Comparison of ENCODE assay signal across 9 cellular contexts in the genomic region with DNA sequence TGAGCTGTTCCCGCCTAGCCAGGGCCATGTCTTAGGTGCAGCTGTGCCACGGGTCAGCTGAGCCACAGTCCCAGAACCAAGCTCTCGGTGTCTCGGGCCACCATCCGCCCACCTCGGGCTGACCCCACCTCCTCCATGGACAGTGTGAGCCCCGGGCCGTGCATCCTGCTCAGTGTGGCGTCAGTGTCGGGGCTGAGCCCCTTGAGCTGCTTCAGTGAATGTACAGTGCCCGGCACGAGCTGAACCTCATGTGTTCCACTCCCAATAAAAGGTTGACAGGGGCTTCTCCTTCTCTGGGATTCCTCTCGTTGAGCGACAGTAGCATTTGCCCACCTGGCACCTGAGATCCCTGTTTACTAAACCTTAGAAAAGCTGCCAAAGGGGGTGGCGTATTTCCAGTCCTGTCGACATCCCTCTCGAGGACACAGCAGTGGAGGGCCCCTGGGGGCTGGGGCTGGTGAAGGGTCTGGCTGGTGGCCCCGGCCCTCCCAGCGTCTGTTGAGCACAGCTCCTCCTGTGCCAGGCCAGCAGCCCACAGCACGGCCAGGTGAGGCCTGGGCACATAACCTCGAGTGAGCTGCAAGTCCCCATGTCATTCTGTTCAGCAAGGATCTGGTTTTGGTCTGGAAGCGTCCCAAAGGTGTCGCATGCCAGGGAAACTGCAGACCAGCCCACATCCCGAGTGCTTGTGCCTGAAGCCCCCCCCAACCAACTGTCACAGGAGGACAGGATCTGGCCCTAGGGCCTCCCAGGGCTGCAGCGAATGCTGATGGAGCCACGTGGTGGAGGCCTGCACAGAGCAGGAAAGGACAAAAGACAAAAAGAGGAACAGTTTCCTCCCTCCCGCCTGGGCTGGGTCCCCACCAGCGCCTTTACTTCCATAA. TPM values are rescaled to one million over a fixed set of nuclear protein-coding genes. Genes with fewer than 3 reads are reported as not detected.
DNase-seq lines count a peak whose midpoint lies in the region; ATAC-seq, FAIRE-seq and TF ChIP-seq lines count a peak whose summit lies in the region.
"Had no signal": no experiment of that assay in that cellular context is flagged by ENCODE, and none has a peak within 500 bp of the region (broad histone marks: within the 10 kb centered on the region; RNA-seq: fewer than 3 reads in every experiment).

No MANE protein-coding gene starts in this region.

- H4K20me1 ChIP-seq in BLaER1: no peaks in the 10 kb centered on the region
- H4K20me1 ChIP-seq in PC-9 (ENCODE audit: insufficient read depth): no peaks in the 10 kb centered on the region
- no peaks in the 10 kb centered on the region for H4K20me1 ChIP-seq in osteoblast (ENCODE audit: insufficient read depth, low read length)

- H3K9ac ChIP-seq in BLaER1: no peak overlapping the region

- peaks cover 16% of the 10 kb centered on the region for H3K79me2 ChIP-seq in PC-9 (ENCODE audit: low read depth)
- H3K79me2 ChIP-seq in osteoblast (ENCODE audit: insufficient read depth, low read length): no peaks in the 10 kb centered on the region

- DNase-seq in PC-9 (no peak), esophagus squamous epithelium (lab: John Stamatoyannopoulos, UW) (no peak), osteoblast (ENCODE audit: insufficient read length, low spot score, missing footprints) (peak; percentile 51), ovary (no peak), left colon (no peak), HTR-8/SVneo (ENCODE audit: insufficient read length, low spot score) (no peak)
- no peak for DNase-seq in activated naive CD8-positive, alpha-beta T cell treated with anti-CD3 and anti-CD28 coated beads, Interleukin-2, amount 50 U/mL, for 24 hours

- peaks cover 24% of the 10 kb centered on the region for H3K4me1 Mint-ChIP-seq in activated naive CD8-positive, alpha-beta T cell treated with anti-CD3 and anti-CD28 coated beads, Interleukin-2, amount 50 U/mL, for 24 hours

- WGBS in esophagus squamous epithelium, 2 donors: 47 to 67% methylated on average over 6 to 8 of the region's 28 CpGs
- WGBS in ovary, 3 donors: 76 to 78% (median 76%) methylated on average over 27 to 28 of the region's 28 CpGs

- no peak for ATAC-seq in activated naive CD8-positive, alpha-beta T cell treated with anti-CD3 and anti-CD28 coated beads, Interleukin-2, amount 50 U/mL, for 24 hours
- no peak for ATAC-seq in left colon

- TF ChIP-seq CTCF in PC-9 (conservative IDR thresholded peaks at IDR 0.05): no peak
- no peak for TF ChIP-seq CTCF in esophagus squamous epithelium (IDR thresholded peaks at IDR 0.05)
- TF ChIP-seq CTCF in osteoblast (IDR thresholded peaks at IDR 0.05; ENCODE audit: extremely low read depth, low read depth, low read length): no peak
- no peak for TF ChIP-seq CTCF in ovary (IDR thresholded peaks at IDR 0.05)

- H3K4me1 ChIP-seq in BLaER1 (peaks cover 96% of the 10 kb centered on the region), PC-9 (replicated peaks; ENCODE audit: insufficient read depth) (peaks cover 46% of the 10 kb centered on the region), esophagus squamous epithelium (peaks cover 5 to 49% (median 26%) of the 10 kb centered on the region in 3 donors), osteoblast (ENCODE audit: insufficient read depth, low read length) (peaks cover 26% of the 10 kb centered on the region), ovary (ENCODE audit: insufficient read depth) (no peaks in the 10 kb centered on the region)

- no peak overlapping the region for H3K4me3 ChIP-seq in BLaER1
- no peak overlapping the region for H3K4me3 ChIP-seq in PC-9
- H3K4me3 ChIP-seq in esophagus squamous epithelium: no peak overlapping the region
- no peak overlapping the region for H3K4me3 ChIP-seq in osteoblast (ENCODE audit: insufficient read depth, low read length)
- no peak overlapping the region for H3K4me3 ChIP-seq in ovary

- H3K27ac ChIP-seq in BLaER1 (peak overlapping the region; percentile 47; the same call in 1 of the 2 replicates), PC-9 (peak overlapping the region; percentile 60), esophagus squamous epithelium (peak overlapping the region; percentile 43 to 85 (median 76)), osteoblast (ENCODE audit: low read depth, low read length) (peak overlapping the region; percentile 34), ovary (no peak overlapping the region)

- intact Hi-C loops in PC-9 (cut with micrococcal nuclease; ENCODE audit: unreplicated experiment): no loop called here
- intact Hi-C loops in esophagus squamous epithelium (cut with DNase I): no loop called here
- intact Hi-C loops in ovary (cut with DNase I): no loop called here
- intact Hi-C loops in left colon (cut with DNase I, micrococcal nuclease): no loop called here

- H3F3A ChIP-seq in PC-9 (ENCODE audit: insufficient read depth, low read depth): peaks cover 38% of the 10 kb centered on the region

- H2AFZ ChIP-seq in PC-9 (no peak overlapping the region), osteoblast (ENCODE audit: low read length) (no peak overlapping the region)

- no peaks in the 10 kb centered on the region for H3K27me3 Mint-ChIP-seq in activated naive CD8-positive, alpha-beta T cell treated with anti-CD3 and anti-CD28 coated beads, Interleukin-2, amount 50 U/mL, for 24 hours

- H3K9me2 ChIP-seq in PC-9 (ENCODE audit: insufficient read depth): no peaks in the 10 kb centered on the region

- H3K4me3 Mint-ChIP-seq in activated naive CD8-positive, alpha-beta T cell treated with anti-CD3 and anti-CD28 coated beads, Interleukin-2, amount 50 U/mL, for 24 hours: no peak overlapping the region

- H3K36me3 ChIP-seq in BLaER1 (peaks cover 17% of the 10 kb centered on the region; the same call in 1 of the 2 replicates), PC-9 (ENCODE audit: low read depth) (no peaks in the 10 kb centered on the region), esophagus squamous epithelium (peaks cover 0 to 30% (median 4%) of the 10 kb centered on the region in 3 donors), osteoblast (ENCODE audit: insufficient read depth, low read length) (peaks cover 14% of the 10 kb centered on the region), ovary (no peaks in the 10 kb centered on the region)

- no TSS peak for BruUV-seq in PC-9 (replicated peaks; lab: Mats Ljungman, UMichigan)

- H3K36me3 Mint-ChIP-seq in activated naive CD8-positive, alpha-beta T cell treated with anti-CD3 and anti-CD28 coated beads, Interleukin-2, amount 50 U/mL, for 24 hours (ENCODE audit: low read depth): peaks cover 3% of the 10 kb centered on the region

- H3K9me3 ChIP-seq in BLaER1 (no peaks in the 10 kb centered on the region), PC-9 (ENCODE audit: insufficient read depth, low read depth) (no peaks in the 10 kb centered on the region), esophagus squamous epithelium (no peaks in the 10 kb centered on the region), osteoblast (ENCODE audit: low read depth, low read length) (no peaks in the 10 kb centered on the region), ovary (no peaks in the 10 kb centered on the region)

- H3K27ac Mint-ChIP-seq in activated naive CD8-positive, alpha-beta T cell treated with anti-CD3 and anti-CD28 coated beads, Interleukin-2, amount 50 U/mL, for 24 hours: no peak overlapping the region

- CTCF ChIA-PET in PC-9 (lab: Charles Lee): interaction anchor here (0.6 kb wide), 1 partner anchor 72 kb away, joined by 4 read pairs; no protein-coding TSS in a partner anchor

- POLR2A ChIA-PET in PC-9 (lab: Charles Lee; ENCODE audit: unreplicated experiment): interaction anchor here (0.6 to 0.7 kb wide), 2 partner anchors 24 to 171 kb away, joined by 3 read pairs; no protein-coding TSS in a partner anchor

- no peaks in the 10 kb centered on the region for H3K27me3 ChIP-seq in BLaER1
- H3K27me3 ChIP-seq in PC-9 (ENCODE audit: insufficient read depth, low read depth): no peaks in the 10 kb centered on the region
- no peaks in the 10 kb centered on the region for H3K27me3 ChIP-seq in esophagus squamous epithelium
- H3K27me3 ChIP-seq in osteoblast (ENCODE audit: insufficient read depth, low read length): no peaks in the 10 kb centered on the region
- no peaks in the 10 kb centered on the region for H3K27me3 ChIP-seq in ovary

- FAIRE-seq in HTR-8/SVneo (lab: Jason Lieb, UNC): no peak
- FAIRE-seq: GM12892 had no signal

- no peak for TF ChIP-seq EP300 in ovary (IDR thresholded peaks at IDR 0.05)

- no peaks in the 10 kb centered on the region for H3K9me3 Mint-ChIP-seq in activated naive CD8-positive, alpha-beta T cell treated with anti-CD3 and anti-CD28 coated beads, Interleukin-2, amount 50 U/mL, for 24 hours

- H3K4me2 ChIP-seq in BLaER1 (peak overlapping the region; percentile 53), PC-9 (0 out of 2 replicates have a peak overlapping the region, but pooled peaks have one; percentile 14), osteoblast (ENCODE audit: insufficient read depth, low read length) (peak overlapping the region; percentile 21)

- TF ChIP-seq POLR2A in esophagus squamous epithelium (IDR thresholded peaks at IDR 0.05) (no peak), ovary (IDR thresholded peaks at IDR 0.05) (no peak)

RNA-seq across cellular contexts. Expression of a gene that starts 21.2 kb away (rescaled TPM):
- total RNA-seq in PC-9 (2021) (127 and 133 TPM in 2 replicates), esophagus squamous epithelium (100 to 1,000 TPM in 2 of 4 donors, 10 to 100 TPM in 2; 70.8 to 127 (median 95.6) TPM), osteoblast (191 and 194 TPM in 2 replicates), ovary (10 to 100 TPM; 24.2 to 54.2 (median 52.2) TPM), left colon (100 to 1,000 TPM; 275 to 329 TPM)
- polyA plus RNA-seq in ovary: 10 to 100 TPM; 23.1 to 27.3 TPM

RNA-seq across cellular contexts. Expression of a gene that starts 31.2 kb away (rescaled TPM):
- total RNA-seq in PC-9 (2021) (75.5 and 80.4 TPM in 2 replicates), esophagus squamous epithelium (10 to 100 TPM; 26.5 to 48.4 (median 40.2) TPM), osteoblast (50.7 and 55.1 TPM in 2 replicates), ovary (10 to 100 TPM; 34.9 to 73.8 (median 66.5) TPM), left colon (100 to 1,000 TPM; 135 to 157 TPM)
- 10 to 100 TPM; 38.7 to 47.1 TPM for polyA plus RNA-seq in ovary

Comparison
In these comparisons a context has a peak if more than half of its experiments do, and no peak if none do; other contexts are left out.
1. H3K27ac ChIP-seq: peak in BLaER1 (single experiment), PC-9 (single experiment), esophagus squamous epithelium (4 of 4) and osteoblast (single experiment); none in ovary (0 of 2).
2. Peak in every context shown above with its lines, with median percentiles within 50 percentile points of each other: H3K4me2 ChIP-seq.